27 cellular contexts compared by ENCODE assay signal in the genomic region with DNA sequence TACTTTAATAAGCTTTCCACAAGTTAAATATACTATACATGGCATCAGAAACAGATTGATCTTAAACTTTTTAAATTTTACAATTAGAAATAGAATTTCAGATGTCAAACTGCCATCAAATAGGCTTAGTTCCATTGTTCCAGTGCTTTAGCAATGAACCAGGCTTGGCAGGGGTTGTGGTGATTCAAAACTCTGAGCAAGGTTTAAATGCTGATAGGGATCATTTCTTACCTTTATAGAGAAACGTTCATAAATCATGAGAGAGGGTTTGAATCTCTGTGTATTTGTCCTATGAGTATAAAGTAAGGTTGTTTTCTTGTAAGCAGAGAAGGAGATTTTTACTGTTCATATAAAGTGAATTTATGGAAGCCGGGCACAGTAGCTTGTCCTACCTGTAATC.
"Had no signal": no experiment of that assay in that cellular context is flagged by ENCODE, and none has a peak within 500 bp of the region (broad histone marks: within the 10 kb centered on the region; RNA-seq: fewer than 3 reads in every experiment).

No MANE protein-coding gene starts in this region.

- H3K4me3 Mint-ChIP-seq: naive thymus-derived CD8-positive, alpha-beta T cell; natural killer cell treated with Interleukin-12 subunit alpha and Interleukin-12 subunit beta and Interleukin-15 and Interleukin-18, amount 100 ng/mL, for 72 hours; nephron progenitor cell; neural crest cell; stimulated activated effector memory CD8-positive, alpha-beta T cell treated with anti-CD3 and anti-CD28 coated beads, Interleukin-12 subunit alpha, Interleukin-12 subunit beta, amount 100 ng/mL, for 72 hours; stimulated activated naive B cell treated with anti-CD40 and anti-IgM and Interleukin-4, amounts not matched to agents 10 μg/mL and 1 μg/mL and 100 μg/mL, for 72 hours; stimulated activated naive CD8-positive, alpha-beta T cell treated with anti-CD3 and anti-CD28 coated beads, Interleukin-15, Interleukin-2, amounts not matched to agents 100 ng/mL and 50 ng/mL, for 24 hours; type B pancreatic cell had no signal

- H3K27ac ChIP-seq: neutrophil, pancreas, psoas muscle, right lobe of liver, sigmoid colon, stomach, thoracic aorta, thyroid gland, transverse colon, upper lobe of right lung, uterus had no signal

- H3K4me1 ChIP-seq: pancreas, psoas muscle, right lobe of liver, sigmoid colon, transverse colon, upper lobe of right lung, uterus had no signal

- H3K27me3 ChIP-seq: neutrophil, right lobe of liver, sigmoid colon, stomach, thyroid gland, transverse colon, upper lobe of right lung, uterus had no signal

- H3K36me3 ChIP-seq: neutrophil, pancreas, right lobe of liver, sigmoid colon, stomach, thoracic aorta, thyroid gland, transverse colon, upper lobe of right lung, uterus had no signal

- H3K9me3 ChIP-seq: neutrophil, pancreas, psoas muscle, right lobe of liver, sigmoid colon, stomach, thoracic aorta, thyroid gland, transverse colon, upper lobe of right lung, uterus had no signal

- ATAC-seq: naive thymus-derived CD8-positive, alpha-beta T cell; natural killer cell treated with Interleukin-12 subunit alpha and Interleukin-12 subunit beta and Interleukin-15 and Interleukin-18, amount 100 ng/mL, for 72 hours; pancreas; psoas muscle; right cardiac atrium; right lobe of liver; stimulated activated effector memory CD8-positive, alpha-beta T cell treated with anti-CD3 and anti-CD28 coated beads, Interleukin-12 subunit alpha, Interleukin-12 subunit beta, amount 100 ng/mL, for 72 hours; stimulated activated naive B cell treated with anti-CD40 and anti-IgM and Interleukin-4, amounts not matched to agents 10 μg/mL and 1 μg/mL and 100 μg/mL, for 72 hours; upper lobe of right lung had no signal

- H3K27ac Mint-ChIP-seq: naive thymus-derived CD8-positive, alpha-beta T cell; natural killer cell treated with Interleukin-12 subunit alpha and Interleukin-12 subunit beta and Interleukin-15 and Interleukin-18, amount 100 ng/mL, for 72 hours; nephron progenitor cell; stimulated activated effector memory CD8-positive, alpha-beta T cell treated with anti-CD3 and anti-CD28 coated beads, Interleukin-12 subunit alpha, Interleukin-12 subunit beta, amount 100 ng/mL, for 72 hours; stimulated activated naive B cell treated with anti-CD40 and anti-IgM and Interleukin-4, amounts not matched to agents 10 μg/mL and 1 μg/mL and 100 μg/mL, for 72 hours; stimulated activated naive CD8-positive, alpha-beta T cell treated with anti-CD3 and anti-CD28 coated beads, Interleukin-15, Interleukin-2, amounts not matched to agents 100 ng/mL and 50 ng/mL, for 24 hours; type B pancreatic cell had no signal

- H3K27me3 Mint-ChIP-seq: natural killer cell treated with Interleukin-12 subunit alpha and Interleukin-12 subunit beta and Interleukin-15 and Interleukin-18, amount 100 ng/mL, for 72 hours; stimulated activated naive CD8-positive, alpha-beta T cell treated with anti-CD3 and anti-CD28 coated beads, Interleukin-15, Interleukin-2, amounts not matched to agents 100 ng/mL and 50 ng/mL, for 24 hours; type B pancreatic cell had no signal

- H3K36me3 Mint-ChIP-seq: naive thymus-derived CD8-positive, alpha-beta T cell; natural killer cell treated with Interleukin-12 subunit alpha and Interleukin-12 subunit beta and Interleukin-15 and Interleukin-18, amount 100 ng/mL, for 72 hours; stimulated activated effector memory CD8-positive, alpha-beta T cell treated with anti-CD3 and anti-CD28 coated beads, Interleukin-12 subunit alpha, Interleukin-12 subunit beta, amount 100 ng/mL, for 72 hours; stimulated activated naive B cell treated with anti-CD40 and anti-IgM and Interleukin-4, amounts not matched to agents 10 μg/mL and 1 μg/mL and 100 μg/mL, for 72 hours had no signal

- H3K4me1 Mint-ChIP-seq: naive thymus-derived CD8-positive, alpha-beta T cell; nephron progenitor cell; neural crest cell; stimulated activated effector memory CD8-positive, alpha-beta T cell treated with anti-CD3 and anti-CD28 coated beads, Interleukin-12 subunit alpha, Interleukin-12 subunit beta, amount 100 ng/mL, for 72 hours; stimulated activated naive B cell treated with anti-CD40 and anti-IgM and Interleukin-4, amounts not matched to agents 10 μg/mL and 1 μg/mL and 100 μg/mL, for 72 hours had no signal

- H3K4me3 ChIP-seq: pancreas, psoas muscle, right lobe of liver, sigmoid colon, stomach, thoracic aorta, thyroid gland, transverse colon, upper lobe of right lung, uterus had no signal

- DNase-seq: naive thymus-derived CD8-positive, alpha-beta T cell; nephron progenitor cell; nucleus accumbens; pancreas; psoas muscle; right cardiac atrium; right lobe of liver; sigmoid colon; small intestine; stimulated activated CD4-positive, alpha-beta T cell treated with anti-CD3 and anti-CD28 coated beads, Interleukin-15, amount 100 ng/mL, for 24 hours; stimulated activated CD4-positive, alpha-beta T cell treated with anti-CD3 and anti-CD28 coated beads, Interleukin-2, amount 100 ng/mL, for 24 hours; stimulated activated CD4-positive, alpha-beta T cell treated with anti-CD3 and anti-CD28 coated beads, Interleukin-2, amount 100 ng/mL, for 48 hours; stimulated activated CD4-positive, alpha-beta T cell treated with anti-CD3 and anti-CD28 coated beads, Interleukin-4, amount 100 ng/mL, for 24 hours; stimulated activated naive B cell treated with anti-CD40 and anti-IgM and Interleukin-4, amounts not matched to agents 10 μg/mL and 1 μg/mL and 100 μg/mL, for 72 hours; stimulated activated naive CD4-positive, alpha-beta T cell treated with Interleukin-2 at 50 U/mL for 16 hours; stomach; thyroid gland; transverse colon; upper lobe of right lung; uterus had no signal
